Comparison of ENCODE assay signal across 10 cellular contexts in genomic region chr5:132020568-132021339, GRCh38. TPM values are rescaled to one million over a fixed set of nuclear protein-coding genes. Genes with fewer than 3 reads are reported as not detected.
DNase-seq lines count a peak whose midpoint lies in the region; ATAC-seq and TF ChIP-seq lines count a peak whose summit lies in the region.
"Had no signal": no experiment of that assay in that cellular context is flagged by ENCODE, and none has a peak within 500 bp of the region (broad histone marks: within the 10 kb centered on the region; RNA-seq: fewer than 3 reads in every experiment).

No MANE protein-coding gene starts in this region.

- peaks cover 49% of the 10 kb centered on the region for H3K4me1 Mint-ChIP-seq in activated naive CD8-positive, alpha-beta T cell treated with anti-CD3 and anti-CD28 coated beads for 36 hours
- H3K4me1 Mint-ChIP-seq in glutamatergic neuron (ENCODE audit: low read depth, unreplicated experiment) = peaks cover 9% of the 10 kb centered on the region

- H3K4me3 Mint-ChIP-seq in activated naive CD8-positive, alpha-beta T cell treated with anti-CD3 and anti-CD28 coated beads for 36 hours = no peak overlapping the region
- H3K4me3 Mint-ChIP-seq in glutamatergic neuron (ENCODE audit: unreplicated experiment) = no peak overlapping the region

- no peaks in the 10 kb centered on the region for H3K9me3 Mint-ChIP-seq in activated naive CD8-positive, alpha-beta T cell treated with anti-CD3 and anti-CD28 coated beads for 36 hours
- peaks cover 2% of the 10 kb centered on the region for H3K9me3 Mint-ChIP-seq in glutamatergic neuron (ENCODE audit: unreplicated experiment)

- no peak for TF ChIP-seq CTCF in glutamatergic neuron (IDR thresholded peaks at IDR 0.05; ENCODE audit: partially characterized antibody, unreplicated experiment)

- ATAC-seq in GM18498 (IDR thresholded peaks at IDR 0.05; ENCODE audit: unreplicated experiment) (peak; percentile 27), GM21528 (IDR thresholded peaks at IDR 0.05; ENCODE audit: low FRiP score, unreplicated experiment) (peak; percentile 35), HG03469 (IDR thresholded peaks at IDR 0.05; ENCODE audit: unreplicated experiment) (peak; percentile 10), GM21825 (IDR thresholded peaks at IDR 0.05; ENCODE audit: unreplicated experiment) (no peak)
- ATAC-seq: HepG2 had no signal

- H3K27me3 Mint-ChIP-seq in activated naive CD8-positive, alpha-beta T cell treated with anti-CD3 and anti-CD28 coated beads for 36 hours = peaks cover 27% of the 10 kb centered on the region
- H3K27me3 Mint-ChIP-seq in glutamatergic neuron (ENCODE audit: unreplicated experiment) = no peaks in the 10 kb centered on the region

- DNase-seq in activated naive CD8-positive, alpha-beta T cell treated with anti-CD3 and anti-CD28 coated beads for 36 hours = peak; percentile 40
- DNase-seq in glutamatergic neuron (no peak), middle frontal gyrus (ENCODE audit: extremely low spot score, low spot score) (no peak)
- DNase-seq in activated effector memory CD4-positive, alpha-beta T cell treated with anti-CD3 and anti-CD28 coated beads, Interleukin-2, amount 50 U/mL, for 16 hours = no peak
- DNase-seq: DMS79 treated with DMSO at 0.1 percent for 48 hours had no signal

- H3K36me3 Mint-ChIP-seq in activated naive CD8-positive, alpha-beta T cell treated with anti-CD3 and anti-CD28 coated beads for 36 hours = no peaks in the 10 kb centered on the region
- H3K36me3 Mint-ChIP-seq in glutamatergic neuron (ENCODE audit: unreplicated experiment) = no peaks in the 10 kb centered on the region

- peak overlapping the region; percentile 94 for H3K27ac Mint-ChIP-seq in activated naive CD8-positive, alpha-beta T cell treated with anti-CD3 and anti-CD28 coated beads for 36 hours
- H3K27ac Mint-ChIP-seq in glutamatergic neuron (ENCODE audit: unreplicated experiment) = no peak overlapping the region

RNA-seq across cellular contexts. Expression of gene ACSL6, which starts 9.3 kb away (rescaled TPM):
- 1 to 10 TPM; 4.6 to 5.8 TPM for total RNA-seq in activated naive CD8-positive, alpha-beta T cell treated with anti-CD3 and anti-CD28 coated beads for 36 hours
- total RNA-seq in glutamatergic neuron (ENCODE audit: unreplicated experiment) = 8.1 TPM

RNA-seq across cellular contexts. Expression of gene IL3, which starts 39.7 kb away (rescaled TPM):
- total RNA-seq in activated naive CD8-positive, alpha-beta T cell treated with anti-CD3 and anti-CD28 coated beads for 36 hours = under 1 TPM; 0.20 to 0.49 TPM
- total RNA-seq in glutamatergic neuron (ENCODE audit: unreplicated experiment) = not detected
- total RNA-seq: HepG2 had no signal

RNA-seq across cellular contexts. Expression of gene CSF2, which starts 52.8 kb away (rescaled TPM):
- total RNA-seq in activated naive CD8-positive, alpha-beta T cell treated with anti-CD3 and anti-CD28 coated beads for 36 hours = 100 to 1,000 TPM; 103 to 107 TPM
- total RNA-seq in glutamatergic neuron (ENCODE audit: unreplicated experiment) = not detected
- total RNA-seq: HepG2 had no signal

Comparison
In these comparisons a context has a peak if more than half of its experiments do, and no peak if none do; other contexts are left out.
1. RNA of gene CSF2, which starts 52.8 kb away (total RNA-seq): 103 to 107 TPM in activated naive CD8-positive, alpha-beta T cell treated with anti-CD3 and anti-CD28 coated beads for 36 hours; not detected in glutamatergic neuron (single experiment); every median in the first group is over 100 times any median in the second.